In genomic region chr2:11749646-11750349, GRCh38 we compare ENCODE assay signal across 8 cellular contexts. TPM values are rescaled to one million over a fixed set of nuclear protein-coding genes. Genes with fewer than 3 reads are reported as not detected.
DNase-seq lines count a peak whose midpoint lies in the region; ATAC-seq, FAIRE-seq and TF ChIP-seq lines count a peak whose summit lies in the region.

No MANE protein-coding gene starts in this region.

- H3K9me3 ChIP-seq in DOHH2 (ENCODE audit: control insufficient read depth, insufficient read depth, low read length) (no peaks in the 10 kb centered on the region), mucosa of descending colon (no peaks in the 10 kb centered on the region)

- H3K4me3 ChIP-seq in DOHH2 (ENCODE audit: low read length) (peak overlapping the region; percentile 83), mucosa of descending colon (no peak overlapping the region)

- 0 out of 2 replicates have a peak, but pooled peaks cover 4% of the 10 kb centered on the region for H3K27me3 ChIP-seq in DOHH2 (ENCODE audit: control insufficient read depth, low read length)

- peak overlapping the region; percentile 68 for H3K4me3 Mint-ChIP-seq in activated T-helper 1 cell treated with anti-CD3 and anti-CD28 coated beads, Interleukin-12 subunit alpha, Interleukin-12 subunit beta, Interleukin-2, Interleukin-4 antibody, amounts not matched to agents 30 ng/mL and 10 ng/mL and 1 ng/mL, durations not matched to agents 14 hours and 24 hours and 36 hours
- H3K4me3 Mint-ChIP-seq in mesothelial cell of epicardium, result no peak overlapping the region

- no peak for DNase-seq in activated T-helper 1 cell treated with anti-CD3 and anti-CD28 coated beads, Interleukin-12 subunit alpha, Interleukin-12 subunit beta, Interleukin-2, Interleukin-4 antibody, amounts not matched to agents 30 ng/mL and 10 ng/mL and 1 ng/mL, durations not matched to agents 14 hours and 24 hours and 36 hours (ENCODE audit: low spot score)
- no peak for DNase-seq in mesothelial cell of epicardium (ENCODE audit: low spot score in 2 of 2, unreplicated experiment in 2 of 2)
- DNase-seq in mucosa of descending colon, result no peak
- DNase-seq in H54 (ENCODE audit: insufficient read length, low spot score), result no peak
- DNase-seq in NCI-H2196 (lab: John Stamatoyannopoulos, UW; ENCODE audit: unreplicated experiment), result no peak

- ATAC-seq in GM21723 (IDR thresholded peaks at IDR 0.05; ENCODE audit: unreplicated experiment), result peak; percentile 13
- no peak for ATAC-seq in mucosa of descending colon
- no peak for ATAC-seq in HG03460 (IDR thresholded peaks at IDR 0.05; ENCODE audit: unreplicated experiment)

- peaks cover 82% of the 10 kb centered on the region for H3K4me1 Mint-ChIP-seq in activated T-helper 1 cell treated with anti-CD3 and anti-CD28 coated beads, Interleukin-12 subunit alpha, Interleukin-12 subunit beta, Interleukin-2, Interleukin-4 antibody, amounts not matched to agents 30 ng/mL and 10 ng/mL and 1 ng/mL, durations not matched to agents 14 hours and 24 hours and 36 hours (ENCODE audit: low read depth)
- H3K4me1 Mint-ChIP-seq in mesothelial cell of epicardium, result peaks cover 56% of the 10 kb centered on the region

- no peaks in the 10 kb centered on the region for H3K27me3 Mint-ChIP-seq in activated T-helper 1 cell treated with anti-CD3 and anti-CD28 coated beads, Interleukin-12 subunit alpha, Interleukin-12 subunit beta, Interleukin-2, Interleukin-4 antibody, amounts not matched to agents 30 ng/mL and 10 ng/mL and 1 ng/mL, durations not matched to agents 14 hours and 24 hours and 36 hours (ENCODE audit: insufficient read depth)
- H3K27me3 Mint-ChIP-seq in mesothelial cell of epicardium (ENCODE audit: low read depth), result no peaks in the 10 kb centered on the region

- peak overlapping the region; percentile 82 for H3K4me2 ChIP-seq in DOHH2 (ENCODE audit: low read length)

- TF ChIP-seq POLR2A in H54 (IDR thresholded peaks at IDR 0.05; ENCODE audit: low read depth, low read length), result no peak

- no peak for TF ChIP-seq CTCF in DOHH2 (IDR thresholded peaks at IDR 0.05; ENCODE audit: low read depth, low read length, poor library complexity, severe bottlenecking)
- TF ChIP-seq CTCF in mesothelial cell of epicardium (IDR thresholded peaks at IDR 0.05; ENCODE audit: unreplicated experiment), result no peak
- no peak for TF ChIP-seq CTCF in mucosa of descending colon (IDR thresholded peaks at IDR 0.05)

- no peaks in the 10 kb centered on the region for H3K9me2 ChIP-seq in DOHH2 (replicated peaks; ENCODE audit: control insufficient read depth, low read length)

- H3F3A ChIP-seq in DOHH2 (ENCODE audit: control insufficient read depth, insufficient read depth), result peaks cover 43% of the 10 kb centered on the region

- peak overlapping the region; percentile 87 for H3K27ac Mint-ChIP-seq in activated T-helper 1 cell treated with anti-CD3 and anti-CD28 coated beads, Interleukin-12 subunit alpha, Interleukin-12 subunit beta, Interleukin-2, Interleukin-4 antibody, amounts not matched to agents 30 ng/mL and 10 ng/mL and 1 ng/mL, durations not matched to agents 14 hours and 24 hours and 36 hours
- peak overlapping the region; percentile 59 for H3K27ac Mint-ChIP-seq in mesothelial cell of epicardium

- peaks cover 7% of the 10 kb centered on the region for H3K36me3 Mint-ChIP-seq in activated T-helper 1 cell treated with anti-CD3 and anti-CD28 coated beads, Interleukin-12 subunit alpha, Interleukin-12 subunit beta, Interleukin-2, Interleukin-4 antibody, amounts not matched to agents 30 ng/mL and 10 ng/mL and 1 ng/mL, durations not matched to agents 14 hours and 24 hours and 36 hours (ENCODE audit: low read depth)
- no peaks in the 10 kb centered on the region for H3K36me3 Mint-ChIP-seq in mesothelial cell of epicardium

- FAIRE-seq in H54 (lab: Jason Lieb, UNC), result no peak

- H3K4me1 ChIP-seq in DOHH2 (ENCODE audit: control insufficient read depth, low read length), result peaks cover 93% of the 10 kb centered on the region
- peaks cover 37% of the 10 kb centered on the region for H3K4me1 ChIP-seq in mucosa of descending colon (ENCODE audit: low read depth)

- H3K36me3 ChIP-seq in DOHH2 (ENCODE audit: control insufficient read depth, low read length) (peaks cover 3% of the 10 kb centered on the region; the same call in 1 of the 2 replicates), mucosa of descending colon (ENCODE audit: low read depth) (no peaks in the 10 kb centered on the region)

- peaks cover 51% of the 10 kb centered on the region for H3K79me2 ChIP-seq in DOHH2 (ENCODE audit: control insufficient read depth, low read length)

- intact Hi-C loops in activated T-helper 1 cell treated with anti-CD3 and anti-CD28 coated beads, Interleukin-12 subunit alpha, Interleukin-12 subunit beta, Interleukin-2, Interleukin-4 antibody, amounts not matched to agents 30 ng/mL and 10 ng/mL and 1 ng/mL, durations not matched to agents 14 hours and 24 hours and 36 hours (cut with micrococcal nuclease), result loop anchor here (5.0 to 10.0 kb wide), 6 partner anchors 405 to 1445 kb away; partner anchors contain the start of genes HPCAL1, PDIA6 and ROCK2
- intact Hi-C loops in mucosa of descending colon (cut with DNase I, micrococcal nuclease), result no loop called here

- H3K9me3 Mint-ChIP-seq in activated T-helper 1 cell treated with anti-CD3 and anti-CD28 coated beads, Interleukin-12 subunit alpha, Interleukin-12 subunit beta, Interleukin-2, Interleukin-4 antibody, amounts not matched to agents 30 ng/mL and 10 ng/mL and 1 ng/mL, durations not matched to agents 14 hours and 24 hours and 36 hours, result no peaks in the 10 kb centered on the region
- H3K9me3 Mint-ChIP-seq in mesothelial cell of epicardium, result no peaks in the 10 kb centered on the region

- H3K27ac ChIP-seq in DOHH2 (ENCODE audit: low read depth, low read length), result peak overlapping the region; percentile 89

- peaks cover 22% of the 10 kb centered on the region for H4K20me1 ChIP-seq in DOHH2 (ENCODE audit: control insufficient read depth, insufficient read depth, low read depth, low read length)

RNA-seq across cellular contexts. Expression of gene LPIN1, which starts 3.4 kb away (rescaled TPM):
- total RNA-seq in activated T-helper 1 cell treated with anti-CD3 and anti-CD28 coated beads, Interleukin-12 subunit alpha, Interleukin-12 subunit beta, Interleukin-2, Interleukin-4 antibody, amounts not matched to agents 30 ng/mL and 10 ng/mL and 1 ng/mL, durations not matched to agents 14 hours and 24 hours and 36 hours, result 46.0 and 49.5 TPM in 2 replicates
- total RNA-seq in mesothelial cell of epicardium (34.9 to 36.6 TPM (median 36.1 TPM) in 3 replicates), mucosa of descending colon (10 to 100 TPM; 29.7 to 38.4 (median 30.4) TPM)
